In the genomic region with DNA sequence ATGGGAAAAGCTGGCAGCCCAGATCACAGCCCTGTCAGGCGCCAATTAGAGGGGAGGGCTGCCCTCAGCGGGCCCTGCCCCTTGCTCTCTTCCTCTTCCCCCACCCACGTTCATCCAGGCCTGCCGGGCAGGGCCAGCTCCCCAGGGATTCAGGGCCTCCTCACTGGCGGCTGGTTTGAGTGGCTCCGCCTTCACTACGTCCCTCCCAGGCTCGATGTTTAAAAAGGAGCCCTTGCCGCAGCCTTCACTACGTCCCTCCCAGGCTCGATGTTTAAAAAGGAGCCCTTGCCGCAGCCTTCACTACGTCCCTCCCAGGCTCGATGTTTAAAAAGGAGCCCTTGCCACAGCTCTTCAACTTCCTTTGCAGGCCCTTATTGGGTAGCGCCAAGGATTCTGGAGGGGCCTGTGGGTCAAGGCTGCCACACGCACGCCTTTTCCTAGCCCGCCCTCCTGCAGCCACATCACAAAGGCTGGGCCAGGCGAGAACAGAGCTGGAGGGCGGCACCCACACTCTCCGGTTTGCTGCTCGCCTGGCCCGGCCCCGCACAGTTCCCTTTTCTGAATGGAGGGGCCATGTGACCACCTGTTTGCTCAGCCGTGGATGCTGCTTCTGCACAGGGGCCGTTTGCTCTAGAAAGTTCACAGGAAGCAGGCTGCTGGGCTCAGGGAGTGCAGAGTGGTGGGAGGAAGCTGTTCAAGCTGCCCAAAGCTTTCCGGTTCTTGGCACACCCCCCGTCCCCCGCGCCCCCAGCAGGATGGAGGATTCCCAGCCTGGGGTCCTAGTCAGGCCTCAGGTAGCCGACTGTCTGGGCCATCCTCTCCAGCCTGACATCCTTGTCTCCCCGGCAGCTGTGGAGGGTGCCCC, we compare ENCODE assay signal across 1 cellular context.
A peak's percentile ranks its signal among the peaks of the same experiment; 100 is the strongest.
TF ChIP-seq lines count a peak whose summit lies in the region.

No MANE protein-coding gene starts in this region.

TF ChIP-seq in HepG2, 621 proteins besides CTCF, POLR2A, EP300 and RAD21 (continued from another document and continues in another):
- TF ChIP-seq, protein P1, sequence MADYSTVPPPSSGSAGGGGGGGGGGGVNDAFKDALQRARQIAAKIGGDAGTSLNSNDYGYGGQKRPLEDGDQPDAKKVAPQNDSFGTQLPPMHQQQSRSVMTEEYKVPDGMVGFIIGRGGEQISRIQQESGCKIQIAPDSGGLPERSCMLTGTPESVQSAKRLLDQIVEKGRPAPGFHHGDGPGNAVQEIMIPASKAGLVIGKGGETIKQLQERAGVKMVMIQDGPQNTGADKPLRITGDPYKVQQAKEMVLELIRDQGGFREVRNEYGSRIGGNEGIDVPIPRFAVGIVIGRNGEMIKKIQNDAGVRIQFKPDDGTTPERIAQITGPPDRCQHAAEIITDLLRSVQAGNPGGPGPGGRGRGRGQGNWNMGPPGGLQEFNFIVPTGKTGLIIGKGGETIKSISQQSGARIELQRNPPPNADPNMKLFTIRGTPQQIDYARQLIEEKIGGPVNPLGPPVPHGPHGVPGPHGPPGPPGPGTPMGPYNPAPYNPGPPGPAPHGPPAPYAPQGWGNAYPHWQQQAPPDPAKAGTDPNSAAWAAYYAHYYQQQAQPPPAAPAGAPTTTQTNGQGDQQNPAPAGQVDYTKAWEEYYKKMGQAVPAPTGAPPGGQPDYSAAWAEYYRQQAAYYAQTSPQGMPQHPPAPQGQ (CRISPR knock-in tag; IDR thresholded peaks at IDR 0.05; ENCODE audit: borderline replicate concordance): no peak
- TF ChIP-seq ZBTB3 (CRISPR knock-in tag; IDR thresholded peaks at IDR 0.05; ENCODE audit: borderline replicate concordance, low read depth) (no peak), RAD51 (IDR thresholded peaks at IDR 0.05; ENCODE audit: borderline replicate concordance) (peak; percentile 74), ZNF230 (CRISPR knock-in tag; IDR thresholded peaks at IDR 0.05) (peak; percentile 98), SP1 (IDR thresholded peaks at IDR 0.05) (no peak), SP1 (CRISPR knock-in tag; IDR thresholded peaks at IDR 0.05) (peak; percentile 50), ZNF660 (CRISPR knock-in tag; IDR thresholded peaks at IDR 0.05; ENCODE audit: borderline replicate concordance, low read depth) (no peak; the same call in 1 of the 2 replicates), ZNF251 (CRISPR knock-in tag; IDR thresholded peaks at IDR 0.05) (peak; percentile 86; the same call in 1 of the 2 replicates), MXI1 (IDR thresholded peaks at IDR 0.05; ENCODE audit: borderline replicate concordance, low read depth, low read length) (peak; percentile 92; the same call in 2 of the 3 replicates), BORCS8-MEF2B (CRISPR knock-in tag; IDR thresholded peaks at IDR 0.05) (peak; percentile 90; the same call in 1 of the 2 replicates), TFE3 (CRISPR knock-in tag; IDR thresholded peaks at IDR 0.05) (peak; percentile 97), ZNF331 (CRISPR knock-in tag; IDR thresholded peaks at IDR 0.05) (peak; percentile 95), ZNF672 (CRISPR knock-in tag; IDR thresholded peaks at IDR 0.05) (no peak), ZNF788 (CRISPR knock-in tag; IDR thresholded peaks at IDR 0.05; ENCODE audit: borderline replicate concordance) (peak; percentile 92), ATF7-NPFF (CRISPR knock-in tag; IDR thresholded peaks at IDR 0.05; ENCODE audit: low read depth) (peak; percentile 99), NR3C1 (CRISPR knock-in tag; IDR thresholded peaks at IDR 0.05) (no peak), RORA (CRISPR knock-in tag; IDR thresholded peaks at IDR 0.05) (no peak), DMTF1 (CRISPR knock-in tag; IDR thresholded peaks at IDR 0.05) (peak; percentile 75; the same call in 1 of the 2 replicates), ZNF335 (CRISPR knock-in tag; IDR thresholded peaks at IDR 0.05) (peak; percentile 93), POLR2G (IDR thresholded peaks at IDR 0.05; ENCODE audit: low read depth, low read length) (peak; percentile 73), JUND (CRISPR knock-in tag; IDR thresholded peaks at IDR 0.05) (peak; percentile 82), HMGXB3 (CRISPR knock-in tag; IDR thresholded peaks at IDR 0.05; ENCODE audit: borderline replicate concordance) (peak; percentile 96), PAWR (CRISPR knock-in tag; IDR thresholded peaks at IDR 0.05; ENCODE audit: borderline replicate concordance) (no peak), YY1 (IDR thresholded peaks at IDR 0.05; ENCODE audit: insufficient read depth, insufficient replicate concordance, low read depth, low read length) (peak; percentile 82), IRF2 (CRISPR knock-in tag; IDR thresholded peaks at IDR 0.05) (peak; percentile 97), KLF11 (CRISPR knock-in tag; IDR thresholded peaks at IDR 0.05) (peak; percentile 98), ZNF275 (CRISPR knock-in tag; IDR thresholded peaks at IDR 0.05; ENCODE audit: borderline replicate concordance) (no peak; the same call in none of the 2 replicates), SRF (IDR thresholded peaks at IDR 0.05; ENCODE audit: low read depth, low read length) (peak; percentile 32; the same call in 1 of the 2 replicates), ZSCAN25 (CRISPR knock-in tag; IDR thresholded peaks at IDR 0.05) (peak; percentile 68; the same call in 1 of the 2 replicates), HDAC6 (IDR thresholded peaks at IDR 0.05; ENCODE audit: low read depth, low read length) (no peak), CERS6 (CRISPR knock-in tag; IDR thresholded peaks at IDR 0.05) (0 out of 2 replicates have a peak, but pooled peaks have one; percentile 44), ZNF143 (CRISPR knock-in tag; IDR thresholded peaks at IDR 0.05) (peak; percentile 57; the same call in 1 of the 2 replicates)
- TF ChIP-seq, protein P2, sequence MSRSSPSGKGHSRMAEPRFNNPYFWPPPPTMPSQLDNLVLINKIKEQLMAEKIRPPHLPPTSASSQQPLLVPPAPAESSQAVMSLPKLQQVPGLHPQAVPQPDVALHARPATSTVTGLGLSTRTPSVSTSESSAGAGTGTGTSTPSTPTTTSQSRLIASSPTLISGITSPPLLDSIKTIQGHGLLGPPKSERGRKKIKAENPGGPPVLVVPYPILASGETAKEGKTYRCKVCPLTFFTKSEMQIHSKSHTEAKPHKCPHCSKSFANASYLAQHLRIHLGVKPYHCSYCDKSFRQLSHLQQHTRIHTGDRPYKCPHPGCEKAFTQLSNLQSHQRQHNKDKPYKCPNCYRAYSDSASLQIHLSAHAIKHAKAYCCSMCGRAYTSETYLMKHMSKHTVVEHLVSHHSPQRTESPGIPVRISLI (CRISPR knock-in tag; IDR thresholded peaks at IDR 0.05; ENCODE audit: borderline replicate concordance): peak; percentile 60; the same call in 1 of the 2 replicates
- TF ChIP-seq, protein P3, sequence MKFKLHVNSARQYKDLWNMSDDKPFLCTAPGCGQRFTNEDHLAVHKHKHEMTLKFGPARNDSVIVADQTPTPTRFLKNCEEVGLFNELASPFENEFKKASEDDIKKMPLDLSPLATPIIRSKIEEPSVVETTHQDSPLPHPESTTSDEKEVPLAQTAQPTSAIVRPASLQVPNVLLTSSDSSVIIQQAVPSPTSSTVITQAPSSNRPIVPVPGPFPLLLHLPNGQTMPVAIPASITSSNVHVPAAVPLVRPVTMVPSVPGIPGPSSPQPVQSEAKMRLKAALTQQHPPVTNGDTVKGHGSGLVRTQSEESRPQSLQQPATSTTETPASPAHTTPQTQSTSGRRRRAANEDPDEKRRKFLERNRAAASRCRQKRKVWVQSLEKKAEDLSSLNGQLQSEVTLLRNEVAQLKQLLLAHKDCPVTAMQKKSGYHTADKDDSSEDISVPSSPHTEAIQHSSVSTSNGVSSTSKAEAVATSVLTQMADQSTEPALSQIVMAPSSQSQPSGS (CRISPR knock-in tag; IDR thresholded peaks at IDR 0.05): peak; percentile 60; the same call in 1 of the 2 replicates
- TF ChIP-seq, protein P4, sequence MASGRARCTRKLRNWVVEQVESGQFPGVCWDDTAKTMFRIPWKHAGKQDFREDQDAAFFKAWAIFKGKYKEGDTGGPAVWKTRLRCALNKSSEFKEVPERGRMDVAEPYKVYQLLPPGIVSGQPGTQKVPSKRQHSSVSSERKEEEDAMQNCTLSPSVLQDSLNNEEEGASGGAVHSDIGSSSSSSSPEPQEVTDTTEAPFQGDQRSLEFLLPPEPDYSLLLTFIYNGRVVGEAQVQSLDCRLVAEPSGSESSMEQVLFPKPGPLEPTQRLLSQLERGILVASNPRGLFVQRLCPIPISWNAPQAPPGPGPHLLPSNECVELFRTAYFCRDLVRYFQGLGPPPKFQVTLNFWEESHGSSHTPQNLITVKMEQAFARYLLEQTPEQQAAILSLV (CRISPR knock-in tag; IDR thresholded peaks at IDR 0.05; ENCODE audit: borderline replicate concordance): peak; percentile 99
